In genomic region chr3:31011383-31011782, GRCh38 we compare ENCODE assay signal across 28 cellular contexts.
DNase-seq lines count a peak whose midpoint lies in the region; ATAC-seq and TF ChIP-seq lines count a peak whose summit lies in the region.
"Had no signal": no experiment of that assay in that cellular context is flagged by ENCODE, and none has a peak within 500 bp of the region (broad histone marks: within the 10 kb centered on the region; RNA-seq: fewer than 3 reads in every experiment).

No MANE protein-coding gene starts in this region.

- H3K4me2 ChIP-seq in PC-3 (ENCODE audit: low read length), result peak overlapping the region; percentile 18; the same call in 1 of the 2 replicates

- H3K4me1 ChIP-seq in PC-3 (ENCODE audit: insufficient read depth, low read length) (peaks cover 55% of the 10 kb centered on the region), aorta (ENCODE audit: control insufficient read depth in 1 of 2, insufficient read depth in 2 of 2, low read length in 2 of 2) (no peaks in the 10 kb centered on the region)
- H3K4me1 ChIP-seq: adrenal gland, gastrocnemius medialis, Peyer's patch, psoas muscle had no signal

- TF ChIP-seq CTCF in PC-3 (conservative IDR thresholded peaks at IDR 0.05; ENCODE audit: low read depth, low read length), result no peak

- H4K20me1 ChIP-seq in PC-3 (ENCODE audit: low read length), result no peaks in the 10 kb centered on the region

- H2AFZ ChIP-seq in PC-3 (ENCODE audit: low read length), result no peak overlapping the region

- H3K9me3 ChIP-seq in PC-3 (ENCODE audit: low read length) (no peaks in the 10 kb centered on the region), aorta (ENCODE audit: control insufficient read depth, low read length) (peaks cover 1% of the 10 kb centered on the region)
- H3K9me3 ChIP-seq: adrenal gland, gastrocnemius medialis, HAP-1, Peyer's patch, psoas muscle had no signal

- CTCF ChIA-PET in PC-3 (lab: Charles Lee), result interaction anchor here (1.0 kb wide), 1 partner anchor 241 kb away, joined by 3 read pairs; no protein-coding TSS in a partner anchor

- H3K27ac ChIP-seq in PC-3 (ENCODE audit: low read length) (peak overlapping the region; percentile 81), aorta (ENCODE audit: low read depth in 1 of 2, low read length in 2 of 2) (no peak overlapping the region)
- H3K27ac ChIP-seq: adrenal gland, gastrocnemius medialis, Peyer's patch, psoas muscle, tibial artery had no signal

- no peak overlapping the region for H3K4me3 ChIP-seq in PC-3 (ENCODE audit: low read length)
- H3K4me3 ChIP-seq in aorta (ENCODE audit: low read length in 2 of 2), result no peak overlapping the region
- H3K4me3 ChIP-seq: adrenal gland, gastrocnemius medialis, HAP-1, Peyer's patch, psoas muscle, tibial artery had no signal

- BruUV-seq in PC-3 (replicated peaks; lab: Mats Ljungman, UMichigan), result no TSS peak

- ATAC-seq in PC-3 (peak; percentile 25), left ventricle myocardium superior (no peak), aorta (ENCODE audit: low FRiP score) (no peak)
- ATAC-seq: activated CD4-positive, alpha-beta T cell treated with anti-CD3 and anti-CD28 coated beads for 36 hours; activated CD8-positive, alpha-beta T cell treated with anti-CD3 and anti-CD28 coated beads for 36 hours; gastrocnemius medialis; left cardiac atrium; psoas muscle had no signal

- H3K9ac ChIP-seq in PC-3 (ENCODE audit: low read length), result peak overlapping the region; percentile 27; the same call in 1 of the 2 replicates

- POLR2A ChIA-PET in PC-3 (lab: Charles Lee; ENCODE audit: unreplicated experiment), result no interaction called here

- H3K9me2 ChIP-seq in PC-3 (replicated peaks; ENCODE audit: low read length), result no peaks in the 10 kb centered on the region

- WGBS in aorta, 2 donors, result 86 to 87% methylated on average over 2 of the region's 2 CpGs

- H3K27me3 ChIP-seq in PC-3 (ENCODE audit: low read length), result no peaks in the 10 kb centered on the region
- H3K27me3 ChIP-seq in aorta (ENCODE audit: control insufficient read depth in 1 of 2, insufficient read depth in 2 of 2, low read length in 1 of 2), result no peaks in the 10 kb centered on the region
- H3K27me3 ChIP-seq: adrenal gland, gastrocnemius medialis, Peyer's patch, tibial artery had no signal

- H3K36me3 ChIP-seq in PC-3 (ENCODE audit: low read depth, low read length), result no peaks in the 10 kb centered on the region
- H3K36me3 ChIP-seq in aorta (ENCODE audit: control insufficient read depth in 1 of 2, insufficient read depth in 2 of 2, low read length in 1 of 2), result no peaks in the 10 kb centered on the region
- H3K36me3 ChIP-seq: adrenal gland, gastrocnemius medialis, HAP-1, Peyer's patch, tibial artery had no signal

- H3K79me2 ChIP-seq in PC-3 (ENCODE audit: low read length), result no peaks in the 10 kb centered on the region

- no peaks in the 10 kb centered on the region for H3F3A ChIP-seq in PC-3 (ENCODE audit: low read length, unreplicated experiment)

- DNase-seq in NCI-H510A treated with DMSO at 0.1 percent for 48 hours (lab: John Stamatoyannopoulos, UW) (peak; percentile 43), NCI-H510A (lab: John Stamatoyannopoulos, UW) (no peak), NCI-H2081 (lab: John Stamatoyannopoulos, UW) (peak; percentile 81 to 94), PC-3 (peak; percentile 79), renal cortical epithelial cell (ENCODE audit: low read depth) (peak; percentile 48), hypothalamus (lab: John Stamatoyannopoulos, UW) (no peak), left ventricle myocardium superior (no peak), aorta (no peak)
- DNase-seq: activated CD4-positive, alpha-beta T cell treated with anti-CD3 and anti-CD28 coated beads for 36 hours; activated CD8-positive, alpha-beta memory T cell treated with anti-CD3 and anti-CD28 coated beads, Interleukin-2, amount 50 U/mL, for 48 hours; activated CD8-positive, alpha-beta T cell treated with anti-CD3 and anti-CD28 coated beads for 36 hours; activated naive CD4-positive, alpha-beta T cell treated with anti-CD3 and anti-CD28 coated beads, Interleukin-2, amount 10 ng/mL, durations not matched to agents 7 days and 5 days; adrenal gland; AML-193; CD4-positive, CD25-positive, alpha-beta regulatory T cell; cerebellar nuclear complex; DMS79; gastrocnemius medialis; GDM1; Karpas-422; left cardiac atrium; NCI-H1694; NCI-H446; Peyer's patch; psoas muscle; stimulated activated CD4-positive, alpha-beta T cell treated with anti-CD3 and anti-CD28 coated beads, Interleukin-4, amount 100 ng/mL, for 24 hours; tibial artery had no signal

- intact Hi-C loops in PC-3 (cut with micrococcal nuclease) (no loop called here), left ventricle myocardium superior (cut with micrococcal nuclease) (no loop called here), aorta (cut with DNase I) (loop anchor here in 1 of 2 donors (10.0 kb wide), 1 partner anchor 237 kb away; no protein-coding TSS in a partner anchor)

Comparison
In these comparisons a context has a peak if more than half of its experiments do, and no peak if none do; other contexts are left out.
1. DNase-seq: peak in NCI-H510A treated with DMSO at 0.1 percent for 48 hours (single experiment), NCI-H2081 (2 of 2), PC-3 (single experiment) and renal cortical epithelial cell (single experiment); none in NCI-H510A (single experiment), hypothalamus (0 of 51), left ventricle myocardium superior (single experiment) and aorta (0 of 2).